Comparison of ENCODE assay signal across 9 cellular contexts in genomic region chr11:576791-577610, GRCh38. TPM values are rescaled to one million over a fixed set of nuclear protein-coding genes. Genes with fewer than 3 reads are reported as not detected.
DNase-seq lines count a peak whose midpoint lies in the region; ATAC-seq and TF ChIP-seq lines count a peak whose summit lies in the region.
"Had no signal": no experiment of that assay in that cellular context is flagged by ENCODE, and none has a peak within 500 bp of the region (broad histone marks: within the 10 kb centered on the region; RNA-seq: fewer than 3 reads in every experiment).

No MANE protein-coding gene starts in this region.

- H3K9me3 ChIP-seq in skeletal muscle satellite cell (replicated peaks; ENCODE audit: low read length) = no peaks in the 10 kb centered on the region

- H3K4me3 ChIP-seq in H7 (ENCODE audit: insufficient read depth, low read depth, low read length) (peak overlapping the region; percentile 91), WI38 (ENCODE audit: low read depth, low read length) (peak overlapping the region; percentile 96), skeletal muscle satellite cell (ENCODE audit: low read length) (peak overlapping the region; percentile 90)

- in situ Hi-C loops in KBM-7 (cut with MboI; ENCODE audit: low pct_unique_long_range_greater_than_20kb, low sequenced_read_pairs) = no loop called here

- intact Hi-C loops in left ventricle myocardium superior (cut with micrococcal nuclease) = no loop called here

- H3K9ac ChIP-seq in skeletal muscle satellite cell (ENCODE audit: low read depth, low read length) = peak overlapping the region; percentile 98

- TF ChIP-seq CTCF in WI38 (IDR thresholded peaks at IDR 0.05; ENCODE audit: low read depth, low read length) = no peak

- DNase-seq in H7 (no peak), left ventricle myocardium superior (peak; percentile 40), middle frontal gyrus (ENCODE audit: extremely low spot score, low spot score) (no peak), HCEC 1CT (no peak), KBM-7 (no peak)

- H3K36me3 ChIP-seq in H7 (replicated peaks; ENCODE audit: control insufficient read depth, insufficient read depth, low read length) = peaks cover 6% of the 10 kb centered on the region
- no peaks in the 10 kb centered on the region for H3K36me3 ChIP-seq in skeletal muscle satellite cell (ENCODE audit: insufficient read depth, low read length)

- H3K4me2 ChIP-seq in skeletal muscle satellite cell (ENCODE audit: low read length) = peak overlapping the region; percentile 89

- peaks cover 34% of the 10 kb centered on the region for H3K4me1 ChIP-seq in skeletal muscle satellite cell (ENCODE audit: control insufficient read depth, insufficient read depth, low read length)

- ATAC-seq in left ventricle myocardium superior = no peak
- ATAC-seq in HG03135 (IDR thresholded peaks at IDR 0.05; ENCODE audit: unreplicated experiment) = no peak

- H3K27me3 ChIP-seq in H7 (ENCODE audit: control insufficient read depth, insufficient read depth, low read length) (peaks cover 18% of the 10 kb centered on the region), skeletal muscle satellite cell (ENCODE audit: control insufficient read depth, insufficient read depth, low read length) (no peaks in the 10 kb centered on the region)

RNA-seq across cellular contexts. Expression of gene PHRF1, which starts 0.7 kb away (rescaled TPM):
- 37.5 and 42.1 TPM in 2 replicates for total RNA-seq in H7 (2014; rRNA removed; shearing (Covaris generic))
- 18.5 TPM for total RNA-seq in left ventricle myocardium superior
- total RNA-seq in skeletal muscle satellite cell (2012; rRNA removed) = 31.4 and 32.1 TPM in 2 replicates

RNA-seq across cellular contexts. Expression of gene RASSF7, which starts 16.2 kb away (rescaled TPM):
- total RNA-seq in H7 (2014; rRNA removed; shearing (Covaris generic)) = 28.2 and 37.0 TPM in 2 replicates
- total RNA-seq in left ventricle myocardium superior = 4.6 TPM
- 2.0 and 3.9 TPM in 2 replicates for total RNA-seq in skeletal muscle satellite cell (2012; rRNA removed)

RNA-seq across cellular contexts. Expression of gene LMNTD2, which starts 16.5 kb away (rescaled TPM):
- total RNA-seq in H7 (2014; rRNA removed; shearing (Covaris generic)) = 2.7 and 4.0 TPM in 2 replicates
- 0.20 TPM for total RNA-seq in left ventricle myocardium superior
- under 0.01 TPM in 1 of 2 replicates, not detected in the other for total RNA-seq in skeletal muscle satellite cell (2012; rRNA removed)

RNA-seq across cellular contexts. Expression of gene IRF7, which starts 38.7 kb away (rescaled TPM):
- total RNA-seq in H7 (2014; rRNA removed; shearing (Covaris generic)) = 13.6 and 14.6 TPM in 2 replicates
- total RNA-seq in left ventricle myocardium superior = 14.4 TPM
- total RNA-seq in skeletal muscle satellite cell (2012; rRNA removed) = 5.6 and 5.7 TPM in 2 replicates
- total RNA-seq: M059J had no signal

RNA-seq across cellular contexts. Expression of gene LRRC56, which starts 39.7 kb away (rescaled TPM):
- total RNA-seq in H7 (2014; rRNA removed; shearing (Covaris generic)) = 1.3 and 1.5 TPM in 2 replicates
- 0.22 TPM for total RNA-seq in left ventricle myocardium superior
- total RNA-seq in skeletal muscle satellite cell (2012; rRNA removed) = under 0.01 TPM in 2 replicates
